ENCODE assay signal across 13 cellular contexts in the genomic region with DNA sequence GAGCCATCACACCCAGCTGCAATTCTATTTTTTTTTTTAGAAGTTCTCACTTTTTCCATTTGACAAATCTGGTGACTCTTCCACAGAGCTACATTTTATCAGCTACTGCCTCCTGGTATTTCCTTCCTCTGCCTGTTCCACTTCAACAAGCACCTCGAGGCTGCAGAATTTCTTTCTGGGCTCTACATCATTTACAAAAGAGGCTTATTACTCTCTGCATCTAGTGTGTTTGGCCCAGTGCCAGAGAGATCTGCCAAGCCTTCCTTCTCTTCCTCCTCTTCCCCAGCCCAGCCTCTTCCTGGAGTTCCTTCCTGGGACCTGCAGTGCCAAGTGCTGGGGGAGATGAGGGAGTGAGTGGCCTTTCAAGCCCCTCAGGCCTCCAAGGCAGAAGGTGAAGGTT.
A peak's percentile ranks its signal among the peaks of the same experiment; 100 is the strongest.
DNase-seq lines count a peak whose midpoint lies in the region; ATAC-seq, FAIRE-seq and TF ChIP-seq lines count a peak whose summit lies in the region.
"Had no signal": no experiment of that assay in that cellular context is flagged by ENCODE, and none has a peak within 500 bp of the region (broad histone marks: within the 10 kb centered on the region; RNA-seq: fewer than 3 reads in every experiment).

No MANE protein-coding gene starts in this region.

- peak; percentile 7 for ATAC-seq in foreskin keratinocyte
- ATAC-seq: activated CD4-positive, CD25-positive, alpha-beta regulatory T cell treated with anti-CD3 and anti-CD28 coated beads, Interleukin-2, amount 50 U/mL, for 24 hours; stimulated activated naive CD8-positive, alpha-beta T cell treated with anti-CD3 and anti-CD28 coated beads, Interleukin-15, Interleukin-2, amounts not matched to agents 100 U/mL and 50 U/mL, for 24 hours had no signal

- peak overlapping the region; percentile 46 for H3K27ac ChIP-seq in RWPE1
- peak overlapping the region; percentile 53 for H3K27ac ChIP-seq in foreskin keratinocyte
- no peak overlapping the region for H3K27ac ChIP-seq in small intestine (ENCODE audit: low read depth in 1 of 2, low read length in 1 of 2)
- H3K27ac ChIP-seq in effector memory CD4-positive, alpha-beta T cell (ENCODE audit: insufficient read depth, low read length, poor library complexity, severe bottlenecking), result no peak overlapping the region
- H3K27ac ChIP-seq: PC-9 had no signal

- TF ChIP-seq EP300 in Ishikawa (IDR thresholded peaks at IDR 0.05; ENCODE audit: borderline replicate concordance), result no peak

- H3K4me3 Mint-ChIP-seq in progenitor cell of endocrine pancreas (ENCODE audit: low read depth), result no peak overlapping the region
- H3K4me3 Mint-ChIP-seq: nephron progenitor cell had no signal

- TF ChIP-seq CTCF in RWPE1 (conservative IDR thresholded peaks at IDR 0.05; ENCODE audit: low read depth), result no peak
- no peak for TF ChIP-seq CTCF in foreskin keratinocyte (conservative IDR thresholded peaks at IDR 0.05)
- no peak for TF ChIP-seq CTCF in progenitor cell of endocrine pancreas (IDR thresholded peaks at IDR 0.05; ENCODE audit: unreplicated experiment)

- no peaks in the 10 kb centered on the region for H3K36me3 ChIP-seq in small intestine (ENCODE audit: control insufficient read depth in 2 of 2, insufficient read depth in 2 of 2, low read length in 2 of 2)
- no peaks in the 10 kb centered on the region for H3K36me3 ChIP-seq in effector memory CD4-positive, alpha-beta T cell (ENCODE audit: control insufficient read depth, insufficient read depth, low read length)

- no peaks in the 10 kb centered on the region for H3K9me3 Mint-ChIP-seq in progenitor cell of endocrine pancreas (ENCODE audit: low read depth)
- H3K9me3 Mint-ChIP-seq: nephron progenitor cell had no signal

- H3K27ac Mint-ChIP-seq in progenitor cell of endocrine pancreas, result no peak overlapping the region
- H3K27ac Mint-ChIP-seq: nephron progenitor cell had no signal

- H3K36me3 Mint-ChIP-seq in progenitor cell of endocrine pancreas (ENCODE audit: insufficient read depth), result no peaks in the 10 kb centered on the region

- POLR2A ChIA-PET in RWPE1 (lab: Yijun Ruan, JAX; ENCODE audit: low non-redundant PET), result interaction anchor here (0.6 kb wide), 1 partner anchor 82 kb away, joined by 3 read pairs; no protein-coding TSS in a partner anchor

- DNase-seq in RWPE1 (ENCODE audit: low spot score) (no peak), foreskin keratinocyte (peak in 1 of 2 donors; percentile 47), small intestine (peak; percentile 77), progenitor cell of endocrine pancreas (ENCODE audit: low spot score, unreplicated experiment) (no peak), putamen (ENCODE audit: low spot score) (no peak)
- no peak for DNase-seq in effector memory CD4-positive, alpha-beta T cell
- DNase-seq: activated gamma-delta T cell; nephron progenitor cell; stimulated activated naive CD8-positive, alpha-beta T cell treated with anti-CD3 and anti-CD28 coated beads, Interleukin-15, Interleukin-2, amounts not matched to agents 100 U/mL and 50 U/mL, for 24 hours had no signal

- peaks cover 7% of the 10 kb centered on the region for H3K27me3 Mint-ChIP-seq in progenitor cell of endocrine pancreas

- H3K4me1 ChIP-seq in foreskin keratinocyte (peaks cover 13% of the 10 kb centered on the region), small intestine (ENCODE audit: control insufficient read depth in 2 of 2, insufficient read depth in 1 of 2, low read depth in 1 of 2, low read length in 1 of 2) (no peaks in the 10 kb centered on the region)
- no peaks in the 10 kb centered on the region for H3K4me1 ChIP-seq in effector memory CD4-positive, alpha-beta T cell (ENCODE audit: control insufficient read depth, insufficient read depth, low read length, poor library complexity, severe bottlenecking)

- CTCF ChIA-PET in RWPE1 (lab: Yijun Ruan, JAX), result no interaction called here

- H3K9me3 ChIP-seq in small intestine (ENCODE audit: control insufficient read depth, low read depth), result no peaks in the 10 kb centered on the region
- no peaks in the 10 kb centered on the region for H3K9me3 ChIP-seq in effector memory CD4-positive, alpha-beta T cell (ENCODE audit: control insufficient read depth, low read length)

- no peak for TF ChIP-seq RAD21 in Ishikawa (IDR thresholded peaks at IDR 0.05; ENCODE audit: low read depth)

- no peak overlapping the region for H3K4me3 ChIP-seq in small intestine (ENCODE audit: low read depth in 1 of 2, low read length in 2 of 2)
- no peak overlapping the region for H3K4me3 ChIP-seq in effector memory CD4-positive, alpha-beta T cell (ENCODE audit: insufficient read depth, low read depth, low read length, poor library complexity, severe bottlenecking)
- H3K4me3 ChIP-seq: PC-9 had no signal

- FAIRE-seq in small intestine (lab: Jason Lieb, UNC), result no peak
- FAIRE-seq: colon had no signal

- 0 to 8% (median 1%) methylated on average over 1 of the region's 1 CpG for WGBS in small intestine, 3 donors

- no peaks in the 10 kb centered on the region for H3K4me1 Mint-ChIP-seq in progenitor cell of endocrine pancreas (ENCODE audit: low read depth)

- H3K27me3 ChIP-seq in foreskin keratinocyte (no peaks in the 10 kb centered on the region), small intestine (ENCODE audit: control insufficient read depth in 2 of 2, insufficient read depth in 2 of 2, low read length in 2 of 2) (peaks cover 0 to 2% of the 10 kb centered on the region in 2 donors)
- H3K27me3 ChIP-seq in effector memory CD4-positive, alpha-beta T cell (replicated peaks; ENCODE audit: control insufficient read depth, insufficient read depth, low read length, poor library complexity, severe bottlenecking), result no peaks in the 10 kb centered on the region

TF ChIP-seq in Ishikawa, 13 proteins besides CTCF, POLR2A, EP300 and RAD21:
- no peak for TF ChIP-seq TCF12 (IDR thresholded peaks at IDR 0.05; ENCODE audit: low read depth)
- peak; percentile 60 for TF ChIP-seq NFIC (IDR thresholded peaks at IDR 0.05)

Comparison
In these comparisons a context has a peak if more than half of its experiments do, and no peak if none do; other contexts are left out.
1. H3K27ac ChIP-seq: peak in RWPE1 (single experiment) and foreskin keratinocyte (single experiment); none in small intestine (0 of 2) and effector memory CD4-positive, alpha-beta T cell (single experiment).